ENCODE assay signal across 1 cellular context in the genomic region with DNA sequence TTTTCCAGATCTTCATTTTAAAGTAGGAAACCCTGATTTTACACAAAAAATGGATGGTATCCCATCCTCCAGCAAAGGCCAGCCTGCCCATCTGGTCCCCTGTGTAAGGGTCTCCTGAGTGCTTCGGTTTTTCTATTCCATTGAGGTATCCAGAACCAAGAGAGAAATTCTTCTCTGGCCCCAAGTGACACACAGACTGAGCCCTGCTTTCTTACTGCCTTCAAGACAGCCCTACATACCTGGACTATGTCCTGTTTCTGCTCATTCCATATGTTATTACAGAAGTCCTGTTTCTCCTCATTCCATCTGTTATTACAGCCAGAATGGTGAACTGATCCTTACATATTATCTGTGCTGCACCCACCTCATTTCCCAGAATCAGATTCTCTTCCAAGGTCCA.
TF ChIP-seq lines count a peak whose summit lies in the region.

No MANE protein-coding gene starts in this region.

TF ChIP-seq in SK-N-SH, 30 proteins besides CTCF, POLR2A, EP300 and RAD21 (continued from another document):
- TF ChIP-seq, protein P1, sequence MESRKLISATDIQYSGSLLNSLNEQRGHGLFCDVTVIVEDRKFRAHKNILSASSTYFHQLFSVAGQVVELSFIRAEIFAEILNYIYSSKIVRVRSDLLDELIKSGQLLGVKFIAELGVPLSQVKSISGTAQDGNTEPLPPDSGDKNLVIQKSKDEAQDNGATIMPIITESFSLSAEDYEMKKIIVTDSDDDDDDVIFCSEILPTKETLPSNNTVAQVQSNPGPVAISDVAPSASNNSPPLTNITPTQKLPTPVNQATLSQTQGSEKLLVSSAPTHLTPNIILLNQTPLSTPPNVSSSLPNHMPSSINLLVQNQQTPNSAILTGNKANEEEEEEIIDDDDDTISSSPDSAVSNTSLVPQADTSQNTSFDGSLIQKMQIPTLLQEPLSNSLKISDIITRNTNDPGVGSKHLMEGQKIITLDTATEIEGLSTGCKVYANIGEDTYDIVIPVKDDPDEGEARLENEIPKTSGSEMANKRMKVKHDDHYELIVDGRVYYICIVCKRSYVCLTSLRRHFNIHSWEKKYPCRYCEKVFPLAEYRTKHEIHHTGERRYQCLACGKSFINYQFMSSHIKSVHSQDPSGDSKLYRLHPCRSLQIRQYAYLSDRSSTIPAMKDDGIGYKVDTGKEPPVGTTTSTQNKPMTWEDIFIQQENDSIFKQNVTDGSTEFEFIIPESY (IDR thresholded peaks at IDR 0.05; ENCODE audit: borderline replicate concordance, low read depth): no peak
- TF ChIP-seq RFX5 (IDR thresholded peaks at IDR 0.05; ENCODE audit: low read length): no peak
- no peak for TF ChIP-seq RXRA (IDR thresholded peaks at IDR 0.05; ENCODE audit: borderline replicate concordance, low read depth)
- no peak for TF ChIP-seq MXI1 (IDR thresholded peaks at IDR 0.05; ENCODE audit: low read depth, low read length)
- TF ChIP-seq GATA2 (CRISPR knock-in tag; IDR thresholded peaks at IDR 0.05): no peak
- TF ChIP-seq, protein P2, sequence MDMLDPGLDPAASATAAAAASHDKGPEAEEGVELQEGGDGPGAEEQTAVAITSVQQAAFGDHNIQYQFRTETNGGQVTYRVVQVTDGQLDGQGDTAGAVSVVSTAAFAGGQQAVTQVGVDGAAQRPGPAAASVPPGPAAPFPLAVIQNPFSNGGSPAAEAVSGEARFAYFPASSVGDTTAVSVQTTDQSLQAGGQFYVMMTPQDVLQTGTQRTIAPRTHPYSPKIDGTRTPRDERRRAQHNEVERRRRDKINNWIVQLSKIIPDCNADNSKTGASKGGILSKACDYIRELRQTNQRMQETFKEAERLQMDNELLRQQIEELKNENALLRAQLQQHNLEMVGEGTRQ (IDR thresholded peaks at IDR 0.05; ENCODE audit: borderline replicate concordance, low read depth, low read length): no peak
